In the genomic region with DNA sequence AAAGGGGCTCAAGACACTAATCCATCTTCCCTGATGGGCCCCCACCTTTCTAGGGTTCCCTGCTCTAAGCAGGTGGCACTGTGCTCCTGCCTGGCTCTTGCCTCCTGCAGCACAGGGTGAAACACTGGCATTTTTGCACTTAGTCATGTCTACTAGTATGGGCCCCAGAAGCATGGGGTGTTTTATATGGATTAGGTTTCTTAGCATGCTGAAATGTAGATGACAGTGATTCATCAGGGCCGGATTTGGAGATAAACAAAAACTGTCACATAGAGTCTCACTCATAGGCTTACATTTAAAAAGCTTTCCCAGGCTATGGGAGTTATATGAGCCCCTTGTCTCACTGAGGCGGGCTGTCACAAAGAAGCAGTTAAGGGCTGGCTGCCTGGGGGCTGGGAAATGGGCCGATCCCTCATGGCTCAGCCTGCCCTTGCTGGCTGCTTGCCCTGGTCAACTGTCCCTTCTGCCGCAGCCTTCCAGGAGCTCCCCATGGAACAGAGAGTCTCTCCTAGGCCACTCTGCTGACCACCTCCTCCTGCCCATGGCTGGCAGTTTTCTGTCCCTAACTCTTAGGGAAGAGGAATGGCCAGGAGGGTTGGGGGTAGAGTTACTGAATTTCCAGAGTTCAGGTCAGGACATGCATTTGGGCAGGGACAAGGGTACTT, we compare ENCODE assay signal across 10 cellular contexts. TPM values are rescaled to one million over a fixed set of nuclear protein-coding genes. Genes with fewer than 3 reads are reported as not detected.
DNase-seq lines count a peak whose midpoint lies in the region; ATAC-seq and TF ChIP-seq lines count a peak whose summit lies in the region.
"Had no signal": no experiment of that assay in that cellular context is flagged by ENCODE, and none has a peak within 500 bp of the region (broad histone marks: within the 10 kb centered on the region; RNA-seq: fewer than 3 reads in every experiment).

No MANE protein-coding gene starts in this region.

- peaks cover 99% of the 10 kb centered on the region for H3K79me2 ChIP-seq in SK-N-SH (ENCODE audit: insufficient read depth)

- H3K27ac Mint-ChIP-seq in activated CD4-positive, alpha-beta T cell treated with anti-CD3 and anti-CD28 coated beads for 36 hours, result no peak overlapping the region
- H3K27ac Mint-ChIP-seq in activated CD4-positive, alpha-beta T cell treated with anti-CD3 and anti-CD28 coated beads, Interleukin-2, amount 10 ng/mL, durations not matched to agents 7 days and 5 days, result no peak overlapping the region
- H3K27ac Mint-ChIP-seq in activated CD4-positive, alpha-beta memory T cell treated with anti-CD3 and anti-CD28 coated beads, Interleukin-2, amount 10 ng/mL, durations not matched to agents 7 days and 5 days, result no peak overlapping the region
- H3K27ac Mint-ChIP-seq: activated naive CD4-positive, alpha-beta T cell treated with anti-CD3 and anti-CD28 coated beads, Interleukin-2, amount 10 ng/mL, durations not matched to agents 7 days and 5 days had no signal

- peak overlapping the region; percentile 39 for H3K4me2 ChIP-seq in SK-N-SH

- H3K4me1 Mint-ChIP-seq in activated CD4-positive, alpha-beta T cell treated with anti-CD3 and anti-CD28 coated beads for 36 hours, result peaks cover 68% of the 10 kb centered on the region
- H3K4me1 Mint-ChIP-seq in activated CD4-positive, alpha-beta T cell treated with anti-CD3 and anti-CD28 coated beads, Interleukin-2, amount 10 ng/mL, durations not matched to agents 7 days and 5 days, result peaks cover 57% of the 10 kb centered on the region
- peaks cover 31% of the 10 kb centered on the region for H3K4me1 Mint-ChIP-seq in activated CD4-positive, alpha-beta memory T cell treated with anti-CD3 and anti-CD28 coated beads, Interleukin-2, amount 10 ng/mL, durations not matched to agents 7 days and 5 days

- no peaks in the 10 kb centered on the region for H3K27me3 Mint-ChIP-seq in activated CD4-positive, alpha-beta T cell treated with anti-CD3 and anti-CD28 coated beads for 36 hours
- H3K27me3 Mint-ChIP-seq in activated CD4-positive, alpha-beta T cell treated with anti-CD3 and anti-CD28 coated beads, Interleukin-2, amount 10 ng/mL, durations not matched to agents 7 days and 5 days, result no peaks in the 10 kb centered on the region
- H3K27me3 Mint-ChIP-seq in activated CD4-positive, alpha-beta memory T cell treated with anti-CD3 and anti-CD28 coated beads, Interleukin-2, amount 10 ng/mL, durations not matched to agents 7 days and 5 days, result no peaks in the 10 kb centered on the region

- TF ChIP-seq EP300 in SK-N-SH (IDR thresholded peaks at IDR 0.05; ENCODE audit: borderline replicate concordance in 1 of 2, low read depth in 1 of 2, low read length in 1 of 2), result no peak

- peak overlapping the region in 1 of 2 experiments; percentile 78; a peak in 2 of 4 replicates for H3K27ac ChIP-seq in SK-N-SH (ENCODE audit: low read depth in 2 of 2, low read length in 1 of 2)
- peak overlapping the region; percentile 78 for H3K27ac ChIP-seq in skeletal muscle tissue (ENCODE audit: low read depth, low read length)

- ATAC-seq in activated CD4-positive, alpha-beta T cell treated with anti-CD3 and anti-CD28 coated beads for 36 hours, result peak; percentile 70

- peaks cover 20% of the 10 kb centered on the region for H3F3A ChIP-seq in SK-N-SH (replicated peaks; ENCODE audit: insufficient read depth)

- H3K4me3 ChIP-seq in SK-N-SH (ENCODE audit: low read depth in 2 of 2, low read length in 1 of 2) (no peak overlapping the region), skeletal muscle tissue (ENCODE audit: low read length in 3 of 3) (peak overlapping the region in 2 of 3 donors; percentile 27 to 44)

- peaks cover 71% of the 10 kb centered on the region for H4K20me1 ChIP-seq in SK-N-SH (ENCODE audit: insufficient read depth)

- H3K9me3 Mint-ChIP-seq in activated CD4-positive, alpha-beta T cell treated with anti-CD3 and anti-CD28 coated beads for 36 hours (ENCODE audit: low read depth), result no peaks in the 10 kb centered on the region
- no peaks in the 10 kb centered on the region for H3K9me3 Mint-ChIP-seq in activated CD4-positive, alpha-beta T cell treated with anti-CD3 and anti-CD28 coated beads, Interleukin-2, amount 10 ng/mL, durations not matched to agents 7 days and 5 days
- no peaks in the 10 kb centered on the region for H3K9me3 Mint-ChIP-seq in activated CD4-positive, alpha-beta memory T cell treated with anti-CD3 and anti-CD28 coated beads, Interleukin-2, amount 10 ng/mL, durations not matched to agents 7 days and 5 days
- H3K9me3 Mint-ChIP-seq: activated naive CD4-positive, alpha-beta T cell treated with anti-CD3 and anti-CD28 coated beads, Interleukin-2, amount 10 ng/mL, durations not matched to agents 7 days and 5 days had no signal

- H3K9ac ChIP-seq in SK-N-SH (peak overlapping the region; percentile 8; the same call in 1 of the 2 replicates), skeletal muscle tissue (ENCODE audit: low read depth in 1 of 3, low read length in 3 of 3) (peak overlapping the region; percentile 54 to 62 (median 62))

- no peaks in the 10 kb centered on the region for H3K9me2 ChIP-seq in SK-N-SH

- no peak overlapping the region for H3K4me3 Mint-ChIP-seq in activated CD4-positive, alpha-beta T cell treated with anti-CD3 and anti-CD28 coated beads for 36 hours
- H3K4me3 Mint-ChIP-seq in activated CD4-positive, alpha-beta T cell treated with anti-CD3 and anti-CD28 coated beads, Interleukin-2, amount 10 ng/mL, durations not matched to agents 7 days and 5 days, result no peak overlapping the region
- no peak overlapping the region for H3K4me3 Mint-ChIP-seq in activated CD4-positive, alpha-beta memory T cell treated with anti-CD3 and anti-CD28 coated beads, Interleukin-2, amount 10 ng/mL, durations not matched to agents 7 days and 5 days
- H3K4me3 Mint-ChIP-seq: activated naive CD4-positive, alpha-beta T cell treated with anti-CD3 and anti-CD28 coated beads, Interleukin-2, amount 10 ng/mL, durations not matched to agents 7 days and 5 days had no signal

- TF ChIP-seq RAD21 in SK-N-SH (IDR thresholded peaks at IDR 0.05; ENCODE audit: low read length), result no peak

- no peaks in the 10 kb centered on the region for H3K9me3 ChIP-seq in SK-N-SH
- no peaks in the 10 kb centered on the region for H3K9me3 ChIP-seq in skeletal muscle tissue (ENCODE audit: control insufficient read depth in 3 of 3, low read length in 3 of 3)

- peaks cover 0 to 3% of the 10 kb centered on the region in 2 experiments for H3K36me3 ChIP-seq in SK-N-SH (replicated peaks in 1 of 2; ENCODE audit: control insufficient read depth in 1 of 2, insufficient read depth in 2 of 2, low read length in 1 of 2)
- no peaks in the 10 kb centered on the region for H3K36me3 ChIP-seq in skeletal muscle tissue (ENCODE audit: control insufficient read depth in 3 of 3, insufficient read depth in 3 of 3, low read length in 3 of 3)

- TF ChIP-seq CTCF in SK-N-SH (IDR thresholded peaks at IDR 0.05), result no peak

- H3K36me3 Mint-ChIP-seq in activated CD4-positive, alpha-beta T cell treated with anti-CD3 and anti-CD28 coated beads for 36 hours (ENCODE audit: low read depth), result peaks cover 23% of the 10 kb centered on the region
- H3K36me3 Mint-ChIP-seq in activated CD4-positive, alpha-beta T cell treated with anti-CD3 and anti-CD28 coated beads, Interleukin-2, amount 10 ng/mL, durations not matched to agents 7 days and 5 days (ENCODE audit: low read depth), result peaks cover 5% of the 10 kb centered on the region
- peaks cover 3% of the 10 kb centered on the region for H3K36me3 Mint-ChIP-seq in activated CD4-positive, alpha-beta memory T cell treated with anti-CD3 and anti-CD28 coated beads, Interleukin-2, amount 10 ng/mL, durations not matched to agents 7 days and 5 days (ENCODE audit: low read depth)

- intact Hi-C loops in activated CD4-positive, alpha-beta T cell treated with anti-CD3 and anti-CD28 coated beads for 36 hours (cut with DNase I, micrococcal nuclease), result no loop called here

- 54% methylated on average over 3 of the region's 4 CpGs for WGBS in SK-N-SH (ENCODE audit: low lambda C conversion rate)

- H3K27me3 ChIP-seq in SK-N-SH (ENCODE audit: insufficient read depth) (no peaks in the 10 kb centered on the region), skeletal muscle tissue (ENCODE audit: control insufficient read depth in 3 of 3, insufficient read depth in 3 of 3, low read length in 3 of 3) (no peaks in the 10 kb centered on the region)

- peak; percentile 26 for DNase-seq in activated CD4-positive, alpha-beta T cell treated with anti-CD3 and anti-CD28 coated beads for 36 hours
- no peak for DNase-seq in activated CD4-positive, alpha-beta T cell treated with anti-CD3 and anti-CD28 coated beads, Interleukin-2, amount 10 ng/mL, durations not matched to agents 7 days and 5 days
- DNase-seq in SK-N-SH (no peak), fibroblast of gingiva (ENCODE audit: low read depth) (peak; percentile 79), LoVo (ENCODE audit: low spot score) (no peak), CD1c-positive myeloid dendritic cell (ENCODE audit: extremely low spot score) (no peak)
- no peak for DNase-seq in activated CD4-positive, alpha-beta memory T cell treated with anti-CD3 and anti-CD28 coated beads, Interleukin-2, amount 10 ng/mL, durations not matched to agents 7 days and 5 days
- DNase-seq: activated naive CD4-positive, alpha-beta T cell treated with anti-CD3 and anti-CD28 coated beads, Interleukin-2, amount 10 ng/mL, durations not matched to agents 7 days and 5 days; NCI-H1092 treated with DMSO at 0.1 percent for 48 hours had no signal

- POLR2A ChIA-PET in activated CD4-positive, alpha-beta T cell treated with anti-CD3 and anti-CD28 coated beads for 36 hours (lab: Charles Lee), result interaction anchor here (0.7 kb wide), 1 partner anchor 80 kb away, joined by 3 read pairs; no protein-coding TSS in a partner anchor
- POLR2A ChIA-PET in activated CD4-positive, alpha-beta T cell treated with anti-CD3 and anti-CD28 coated beads, Interleukin-2, amount 10 ng/mL, durations not matched to agents 7 days and 5 days (lab: Charles Lee), result no interaction called here
- POLR2A ChIA-PET in SK-N-SH (lab: Yijun Ruan, JAX), result no interaction called here
- POLR2A ChIA-PET in activated CD4-positive, alpha-beta memory T cell treated with anti-CD3 and anti-CD28 coated beads, Interleukin-2, amount 10 ng/mL, durations not matched to agents 7 days and 5 days (lab: Charles Lee), result no interaction called here

- CTCF ChIA-PET in activated CD4-positive, alpha-beta T cell treated with anti-CD3 and anti-CD28 coated beads for 36 hours (lab: Charles Lee), result interaction anchor here (0.5 to 0.7 kb wide), 3 partner anchors 14 to 133 kb away, joined by 3 read pairs; no protein-coding TSS in a partner anchor
- CTCF ChIA-PET in activated CD4-positive, alpha-beta T cell treated with anti-CD3 and anti-CD28 coated beads, Interleukin-2, amount 10 ng/mL, durations not matched to agents 7 days and 5 days (lab: Charles Lee), result interaction anchor here (0.6 kb wide), 1 partner anchor 136 kb away, joined by 3 read pairs; no protein-coding TSS in a partner anchor
- CTCF ChIA-PET in SK-N-SH (lab: Yijun Ruan, JAX), result interaction anchor here (1.3 kb wide), 2 partner anchors 31 to 236 kb away, joined by 3 read pairs; no protein-coding TSS in a partner anchor
- CTCF ChIA-PET in activated CD4-positive, alpha-beta memory T cell treated with anti-CD3 and anti-CD28 coated beads, Interleukin-2, amount 10 ng/mL, durations not matched to agents 7 days and 5 days (lab: Charles Lee), result no interaction called here

- H3K4me1 ChIP-seq in SK-N-SH (ENCODE audit: control insufficient read depth in 1 of 2, insufficient read depth in 2 of 2, low read depth in 1 of 2, low read length in 1 of 2) (peaks cover 48 to 57% of the 10 kb centered on the region in 2 experiments), skeletal muscle tissue (ENCODE audit: control insufficient read depth in 3 of 3, insufficient read depth in 3 of 3, low read length in 3 of 3) (peaks cover 50 to 86% (median 64%) of the 10 kb centered on the region in 3 donors)

- no peak overlapping the region for H2AFZ ChIP-seq in SK-N-SH (ENCODE audit: low read depth)

RNA-seq across cellular contexts. Expression of gene GALNT2, which starts 6.5 kb away (rescaled TPM):
- 10 to 100 TPM; 48.2 to 51.0 TPM for total RNA-seq in activated CD4-positive, alpha-beta T cell treated with anti-CD3 and anti-CD28 coated beads for 36 hours
- 10 to 100 TPM; 22.7 to 28.4 TPM for total RNA-seq in activated CD4-positive, alpha-beta T cell treated with anti-CD3 and anti-CD28 coated beads, Interleukin-2, amount 10 ng/mL, durations not matched to agents 7 days and 5 days
- 99.8 and 118 TPM in 2 replicates for polyA plus RNA-seq in SK-N-SH (2012; rRNA removed)
- 81.8 and 111 TPM in 2 replicates for polyA plus RNA-seq in SK-N-SH (2012; cell fraction: cytosol; rRNA removed)
- polyA plus RNA-seq in SK-N-SH (2012; cell fraction: nucleus; rRNA removed), result 93.4 and 117 TPM in 2 replicates
- 36.0 TPM for total RNA-seq in skeletal muscle tissue
- total RNA-seq in activated CD4-positive, alpha-beta memory T cell treated with anti-CD3 and anti-CD28 coated beads, Interleukin-2, amount 10 ng/mL, durations not matched to agents 7 days and 5 days, result 10 to 100 TPM; 18.7 to 19.1 TPM

Comparison
In these comparisons a context has a peak if more than half of its experiments do, and no peak if none do; other contexts are left out.
1. DNase-seq: peak in activated CD4-positive, alpha-beta T cell treated with anti-CD3 and anti-CD28 coated beads for 36 hours (single experiment) and fibroblast of gingiva (single experiment); none in activated CD4-positive, alpha-beta T cell treated with anti-CD3 and anti-CD28 coated beads, Interleukin-2, amount 10 ng/mL, durations not matched to agents 7 days and 5 days (single experiment), SK-N-SH (single experiment), LoVo (single experiment), CD1c-positive myeloid dendritic cell (single experiment) and activated CD4-positive, alpha-beta memory T cell treated with anti-CD3 and anti-CD28 coated beads, Interleukin-2, amount 10 ng/mL, durations not matched to agents 7 days and 5 days (single experiment).
2. H3K4me3 ChIP-seq: peak in skeletal muscle tissue (2 of 3); none in SK-N-SH (0 of 2).